Comparison of ENCODE assay signal across 17 cellular contexts in the genomic region with DNA sequence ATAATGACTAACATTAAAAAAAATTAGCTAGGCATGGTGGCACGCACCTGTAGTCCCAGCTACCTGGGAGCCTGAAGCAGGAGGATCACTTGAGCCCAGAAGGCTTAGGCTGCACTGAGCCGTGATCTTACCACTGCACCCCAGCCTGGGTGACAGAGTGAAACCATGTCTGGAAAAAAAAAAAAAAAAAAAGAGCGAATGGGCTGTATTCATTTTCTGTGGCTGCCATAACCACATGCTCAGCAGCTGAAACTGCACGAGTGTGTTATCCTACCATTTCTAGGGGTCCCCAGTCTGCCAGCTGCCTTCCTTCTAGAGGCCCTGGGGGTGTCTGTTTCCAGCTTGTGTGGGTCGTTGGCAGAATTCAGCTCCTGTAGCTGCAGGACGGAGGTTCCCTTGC.
"Had no signal": no experiment of that assay in that cellular context is flagged by ENCODE, and none has a peak within 500 bp of the region (broad histone marks: within the 10 kb centered on the region; RNA-seq: fewer than 3 reads in every experiment).

No MANE protein-coding gene starts in this region.

- H3K9me3 ChIP-seq: colonic mucosa, thyroid gland had no signal

- FAIRE-seq: keratinocyte, urothelium cell line had no signal

- H3K27me3 ChIP-seq: brain microvascular endothelial cell, colonic mucosa, foreskin keratinocyte, thyroid gland had no signal

- H3K27ac ChIP-seq: brain microvascular endothelial cell, colonic mucosa, foreskin keratinocyte, left ventricle myocardium inferior, thyroid gland had no signal

- H3K36me3 ChIP-seq: brain microvascular endothelial cell, colonic mucosa, left ventricle myocardium inferior, thyroid gland had no signal

- DNase-seq: activated CD4-positive, alpha-beta memory T cell treated with anti-CD3 and anti-CD28 coated beads for 36 hours; activated CD4-positive, alpha-beta T cell treated with anti-CD3 and anti-CD28 coated beads for 36 hours; activated naive CD4-positive, alpha-beta T cell treated with anti-CD3 and anti-CD28 coated beads for 36 hours; brain microvascular endothelial cell; colonic mucosa; foreskin keratinocyte; glutamatergic neuron; left ventricle myocardium inferior; mammary epithelial cell; retina; stimulated activated CD4-positive, alpha-beta T cell treated with anti-CD3 and anti-CD28 coated beads, Interleukin-2, amount 100 ng/mL, for 24 hours; stimulated activated naive CD4-positive, alpha-beta T cell treated with Interleukin-2 at 50 U/mL for 16 hours; thyroid gland had no signal

- ATAC-seq: activated CD4-positive, alpha-beta T cell treated with anti-CD3 and anti-CD28 coated beads for 36 hours; activated T-helper 17 cell treated with anti-CD3 and anti-CD28 coated beads, Interleukin-2, amount 50 U/mL, for 72 hours; foreskin keratinocyte; WTC11 had no signal

- H3K4me3 ChIP-seq: colonic mucosa, left ventricle myocardium inferior, thyroid gland had no signal

- H3K4me1 ChIP-seq: colonic mucosa, foreskin keratinocyte, thyroid gland had no signal
